Comparison of ENCODE assay signal across 8 cellular contexts in genomic region chr3:129161860-129162271, GRCh38. TPM values are rescaled to one million over a fixed set of nuclear protein-coding genes. Genes with fewer than 3 reads are reported as not detected.
DNase-seq lines count a peak whose midpoint lies in the region; ATAC-seq, FAIRE-seq and TF ChIP-seq lines count a peak whose summit lies in the region.

No MANE protein-coding gene starts in this region.

- peak overlapping the region; percentile 97 for H3K27ac Mint-ChIP-seq in activated naive CD4-positive, alpha-beta T cell treated with anti-CD3 and anti-CD28 coated beads, Interleukin-2, amount 10 ng/mL, durations not matched to agents 7 days and 5 days

- peak; percentile 47 for DNase-seq in activated CD4-positive, alpha-beta T cell treated with anti-CD3 and anti-CD28 coated beads for 48 hours
- DNase-seq in activated CD4-positive, alpha-beta T cell treated with anti-CD3 and anti-CD28 coated beads for 1 hour = no peak
- DNase-seq in LNCaP clone FGC (ENCODE audit: low read depth) (no peak), heart right ventricle (no peak), psoas muscle (peak in 1 of 2 donors; percentile 66), HTR-8/SVneo (ENCODE audit: insufficient read length, low spot score) (no peak)
- peak; percentile 53 for DNase-seq in activated naive CD4-positive, alpha-beta T cell treated with anti-CD3 and anti-CD28 coated beads, Interleukin-2, amount 10 ng/mL, durations not matched to agents 7 days and 5 days

- H3K4me1 Mint-ChIP-seq in activated naive CD4-positive, alpha-beta T cell treated with anti-CD3 and anti-CD28 coated beads, Interleukin-2, amount 10 ng/mL, durations not matched to agents 7 days and 5 days = peaks cover 36% of the 10 kb centered on the region

- no peaks in the 10 kb centered on the region for H3K9me3 Mint-ChIP-seq in activated naive CD4-positive, alpha-beta T cell treated with anti-CD3 and anti-CD28 coated beads, Interleukin-2, amount 10 ng/mL, durations not matched to agents 7 days and 5 days

- whole genome bisulfite sequencing in heart right ventricle, 2 donors = 2 to 3% methylated on average over 12 of the region's 12 CpGs
- WGBS in psoas muscle, 3 donors = 0 to 1% (median 1%) methylated on average over 12 of the region's 12 CpGs

- peaks cover 4% of the 10 kb centered on the region for H3K27me3 Mint-ChIP-seq in activated naive CD4-positive, alpha-beta T cell treated with anti-CD3 and anti-CD28 coated beads, Interleukin-2, amount 10 ng/mL, durations not matched to agents 7 days and 5 days

- H3K9me3 ChIP-seq in heart right ventricle (no peaks in the 10 kb centered on the region), psoas muscle (no peaks in the 10 kb centered on the region)

- H3K36me3 ChIP-seq in heart right ventricle (peaks cover 0 to 48% (median 32%) of the 10 kb centered on the region in 9 donors), psoas muscle (ENCODE audit: insufficient read depth in 1 of 2, low read depth in 1 of 2) (peaks cover 3 to 52% of the 10 kb centered on the region in 2 donors)

- H3K27ac ChIP-seq in heart right ventricle (peak overlapping the region; percentile 72 to 99 (median 92)), psoas muscle (peak overlapping the region; percentile 100)

- intact Hi-C loops in heart right ventricle (cut with DNase I) = loop anchor here in 3 of 10 donors (1.0 kb wide), 4 partner anchors 20 to 84 kb away; no protein-coding TSS in a partner anchor
- intact Hi-C loops in psoas muscle (cut with DNase I) = loop anchor here in 1 of 2 donors (1.0 kb wide), 1 partner anchor 64 kb away; no protein-coding TSS in a partner anchor

- no peak for FAIRE-seq in HTR-8/SVneo (lab: Jason Lieb, UNC)

- no peak for TF ChIP-seq CTCF in LNCaP clone FGC (IDR thresholded peaks at IDR 0.05; ENCODE audit: control insufficient read depth, extremely low read depth, insufficient read depth)
- TF ChIP-seq CTCF in heart right ventricle (IDR thresholded peaks at IDR 0.05) = peak in 1 of 9 donors; percentile 32
- no peak for TF ChIP-seq CTCF in psoas muscle (IDR thresholded peaks at IDR 0.05)

- CTCF ChIA-PET in activated naive CD4-positive, alpha-beta T cell treated with anti-CD3 and anti-CD28 coated beads, Interleukin-2, amount 10 ng/mL, durations not matched to agents 7 days and 5 days (lab: Charles Lee) = interaction anchor here (0.7 to 3.2 kb wide), 30 partner anchors 9 to 282 kb away, joined by 3 to 87 read pairs (median 5); partner anchors contain the start of genes ACAD9, CNBP, COPG1 and RAB43

- H3K27me3 ChIP-seq in heart right ventricle (no peaks in the 10 kb centered on the region), psoas muscle (ENCODE audit: insufficient read depth in 3 of 3, low read length in 2 of 3) (no peaks in the 10 kb centered on the region)

- H3K4me3 ChIP-seq in LNCaP clone FGC (ENCODE audit: low read depth, low read length) (peak overlapping the region; percentile 90), heart right ventricle (peak overlapping the region; percentile 68 to 95 (median 78)), psoas muscle (peak overlapping the region; percentile 96)

- peak in 6 of 8 donors; percentile 3 to 33 (median 13) for ATAC-seq in heart right ventricle
- ATAC-seq in psoas muscle = peak; percentile 35 to 53 (median 46)
- ATAC-seq in GM18873 (IDR thresholded peaks at IDR 0.05; ENCODE audit: low FRiP score, unreplicated experiment) = no peak

- H3K4me1 ChIP-seq in heart right ventricle = peaks cover 8 to 33% (median 21%) of the 10 kb centered on the region in 9 donors
- peaks cover 29% of the 10 kb centered on the region for H3K4me1 ChIP-seq in psoas muscle

- peak overlapping the region; percentile 91 for H3K4me3 Mint-ChIP-seq in activated naive CD4-positive, alpha-beta T cell treated with anti-CD3 and anti-CD28 coated beads, Interleukin-2, amount 10 ng/mL, durations not matched to agents 7 days and 5 days

- H3K36me3 Mint-ChIP-seq in activated naive CD4-positive, alpha-beta T cell treated with anti-CD3 and anti-CD28 coated beads, Interleukin-2, amount 10 ng/mL, durations not matched to agents 7 days and 5 days = peaks cover 33% of the 10 kb centered on the region

RNA-seq across cellular contexts. Expression of gene ISY1, which starts 1.0 kb away (rescaled TPM):
- total RNA-seq in heart right ventricle (10 to 100 TPM; 26.7 to 35.4 (median 29.7) TPM), psoas muscle (10 to 100 TPM; 25.9 to 39.3 (median 31.7) TPM)
- polyA plus RNA-seq in heart right ventricle (10 to 100 TPM; 15.9 to 24.0 TPM), psoas muscle (10 to 100 TPM; 27.6 to 56.0 (median 42.8) TPM)

RNA-seq across cellular contexts. Expression of gene CNBP, which starts 21.8 kb away (rescaled TPM):
- total RNA-seq in heart right ventricle (100 to 1,000 TPM; 438 to 594 (median 487) TPM), psoas muscle (100 to 1,000 TPM; 754 to 850 (median 816) TPM)
- polyA plus RNA-seq in heart right ventricle (100 to 1,000 TPM; 324 to 372 TPM), psoas muscle (100 to 1,000 TPM; 423 to 678 (median 575) TPM)

RNA-seq across cellular contexts. Expression of gene RAB43, which starts 40.3 kb away (rescaled TPM):
- total RNA-seq in heart right ventricle (1 to 10 TPM in 9 of 10 donors, under 1 TPM in 1; 0.96 to 8.2 (median 4.1) TPM), psoas muscle (1 to 10 TPM; 1.6 to 5.1 (median 2.6) TPM)
- polyA plus RNA-seq in heart right ventricle (1 to 10 TPM; 2.5 to 4.0 TPM), psoas muscle (1 to 10 TPM in 2 of 3 donors, under 1 TPM in 1; 0.62 to 1.3 (median 1.2) TPM)

Comparison
In these comparisons a context has a peak if more than half of its experiments do, and no peak if none do; other contexts are left out.
1. DNase-seq: peak in activated CD4-positive, alpha-beta T cell treated with anti-CD3 and anti-CD28 coated beads for 48 hours (single experiment) and activated naive CD4-positive, alpha-beta T cell treated with anti-CD3 and anti-CD28 coated beads, Interleukin-2, amount 10 ng/mL, durations not matched to agents 7 days and 5 days (single experiment); none in activated CD4-positive, alpha-beta T cell treated with anti-CD3 and anti-CD28 coated beads for 1 hour (single experiment), LNCaP clone FGC (single experiment), heart right ventricle (0 of 2) and HTR-8/SVneo (single experiment).
2. Peak in every context shown above with its lines, with median percentiles within 50 percentile points of each other: H3K4me3 ChIP-seq.